Comparison of ENCODE assay signal across 9 cellular contexts in genomic region chr1:210291786-210292275, GRCh38. TPM values are rescaled to one million over a fixed set of nuclear protein-coding genes. Genes with fewer than 3 reads are reported as not detected.
DNase-seq lines count a peak whose midpoint lies in the region; ATAC-seq and TF ChIP-seq lines count a peak whose summit lies in the region.
"Had no signal": no experiment of that assay in that cellular context is flagged by ENCODE, and none has a peak within 500 bp of the region (broad histone marks: within the 10 kb centered on the region; RNA-seq: fewer than 3 reads in every experiment).

No MANE protein-coding gene starts in this region.

- H3K9ac ChIP-seq in parathyroid adenoma: no peak overlapping the region

- no peak for DNase-seq in BE2C
- DNase-seq in SK-N-DZ (ENCODE audit: low spot score): peak; percentile 48
- peak; percentile 91 for DNase-seq in fibroblast of the conjunctiva (ENCODE audit: low read depth)
- no peak for DNase-seq in activated T-cell treated with anti-CD3 and anti-CD28 coated beads, Interleukin-2, amount 50 U/mL, for 1 hour
- no peak for DNase-seq in HK-2 (ENCODE audit: unreplicated experiment)
- DNase-seq in stimulated activated naive CD4-positive, alpha-beta T cell (lab: John Stamatoyannopoulos, UW): no peak
- DNase-seq: effector CD4-positive, alpha-beta T cell had no signal

- H3K36me3 ChIP-seq in BE2C: no peaks in the 10 kb centered on the region
- H3K36me3 ChIP-seq in parathyroid adenoma (ENCODE audit: control insufficient read depth, insufficient read depth, low read length): no peaks in the 10 kb centered on the region

- H3K27me3 ChIP-seq in BE2C (no peaks in the 10 kb centered on the region), parathyroid adenoma (ENCODE audit: control insufficient read depth, insufficient read depth, low read length) (no peaks in the 10 kb centered on the region)

- H3K79me2 ChIP-seq in parathyroid adenoma: no peaks in the 10 kb centered on the region

- H3K4me3 ChIP-seq in BE2C (ENCODE audit: low read depth, low read length) (peak overlapping the region; percentile 62), parathyroid adenoma (ENCODE audit: low read depth, low read length) (peak overlapping the region; percentile 67)

- peak overlapping the region; percentile 86 for H3K4me2 ChIP-seq in parathyroid adenoma (ENCODE audit: low read length)

- H3K27ac ChIP-seq in parathyroid adenoma: peak overlapping the region; percentile 96

- TF ChIP-seq CTCF in BE2C (IDR thresholded peaks at IDR 0.05; ENCODE audit: low read depth, low read length) (no peak), parathyroid adenoma (IDR thresholded peaks at IDR 0.05) (no peak)

- H3K9me3 ChIP-seq in BE2C (no peaks in the 10 kb centered on the region), parathyroid adenoma (ENCODE audit: control insufficient read depth, low read length) (no peaks in the 10 kb centered on the region)

- H2AFZ ChIP-seq in parathyroid adenoma: peak overlapping the region; percentile 86

- H3K4me1 ChIP-seq in BE2C (peaks cover 21% of the 10 kb centered on the region), parathyroid adenoma (peaks cover 7% of the 10 kb centered on the region)

- no peak for ATAC-seq in HG03280 (IDR thresholded peaks at IDR 0.05; ENCODE audit: unreplicated experiment)

RNA-seq across cellular contexts. Expression of gene HHAT, which starts 36.9 kb away (rescaled TPM):
- 10.9 TPM for polyA plus RNA-seq in BE2C (2012; ENCODE audit: insufficient read depth, insufficient read length, low read depth)
- polyA plus RNA-seq in SK-N-DZ (2014; cell fraction: cytosol; rRNA removed): 13.6 and 15.3 TPM in 2 replicates
- polyA plus RNA-seq in SK-N-DZ (2014; cell fraction: nucleus; rRNA removed): 8.9 and 14.1 TPM in 2 replicates

RNA-seq across cellular contexts. Expression of gene SERTAD4, which starts 59.2 kb away (rescaled TPM):
- 4.8 TPM for polyA plus RNA-seq in BE2C (2012; ENCODE audit: insufficient read depth, insufficient read length, low read depth)
- 8.2 and 9.4 TPM in 2 replicates for polyA plus RNA-seq in SK-N-DZ (2014; cell fraction: cytosol; rRNA removed)
- polyA plus RNA-seq in SK-N-DZ (2014; cell fraction: nucleus; rRNA removed): 5.8 and 8.9 TPM in 2 replicates

Comparison
In these comparisons a context has a peak if more than half of its experiments do, and no peak if none do; other contexts are left out.
1. DNase-seq: peak in SK-N-DZ (single experiment) and fibroblast of the conjunctiva (single experiment); none in BE2C (single experiment), activated T-cell treated with anti-CD3 and anti-CD28 coated beads, Interleukin-2, amount 50 U/mL, for 1 hour (single experiment), HK-2 (single experiment) and stimulated activated naive CD4-positive, alpha-beta T cell (0 of 6).